ENCODE assay signal across 7 cellular contexts in genomic region chr3:14142567-14143270, GRCh38. TPM values are rescaled to one million over a fixed set of nuclear protein-coding genes. Genes with fewer than 3 reads are reported as not detected.
DNase-seq lines count a peak whose midpoint lies in the region; ATAC-seq and TF ChIP-seq lines count a peak whose summit lies in the region.

No MANE protein-coding gene starts in this region.

- ATAC-seq in left lung, result no peak
- ATAC-seq in GM21723 (IDR thresholded peaks at IDR 0.05; ENCODE audit: unreplicated experiment), result no peak

- TF ChIP-seq CTCF in left lung (IDR thresholded peaks at IDR 0.05), result no peak

- H3K4me1 ChIP-seq in left lung (peaks cover 25 to 41% of the 10 kb centered on the region in 2 donors), subcutaneous abdominal adipose tissue (ENCODE audit: control insufficient read depth in 5 of 5, insufficient read depth in 5 of 5, low read length in 5 of 5) (peaks cover 22 to 77% (median 68%) of the 10 kb centered on the region in 5 donors)

- peaks cover 0 to 76% of the 10 kb centered on the region in 2 donors for H3K36me3 ChIP-seq in left lung
- peaks cover 0 to 75% (median 60%) of the 10 kb centered on the region in 5 donors for H3K36me3 ChIP-seq in subcutaneous abdominal adipose tissue (ENCODE audit: control insufficient read depth in 5 of 5, insufficient read depth in 5 of 5, low read length in 5 of 5)

- H3K4me3 ChIP-seq in left lung, result no peak overlapping the region
- H3K4me3 ChIP-seq in subcutaneous abdominal adipose tissue (ENCODE audit: low read depth in 1 of 5, low read length in 5 of 5), result no peak overlapping the region

- H3K9ac ChIP-seq in subcutaneous abdominal adipose tissue (ENCODE audit: low read length in 5 of 5), result peak overlapping the region in 2 of 5 donors; percentile 31 to 48

- intact Hi-C loops in left lung (cut with DNase I), result no loop called here

- H3K27me3 ChIP-seq in left lung, result no peaks in the 10 kb centered on the region
- no peaks in the 10 kb centered on the region for H3K27me3 ChIP-seq in subcutaneous abdominal adipose tissue (ENCODE audit: control insufficient read depth in 5 of 5, insufficient read depth in 4 of 5, low read length in 5 of 5)

- H3K27ac ChIP-seq in left lung (peak overlapping the region; percentile 92 to 99), subcutaneous abdominal adipose tissue (ENCODE audit: low read depth, low read length) (peak overlapping the region; percentile 98)

- H3K9me3 ChIP-seq in left lung, result no peaks in the 10 kb centered on the region
- no peaks in the 10 kb centered on the region for H3K9me3 ChIP-seq in subcutaneous abdominal adipose tissue (ENCODE audit: control insufficient read depth in 5 of 5, low read length in 5 of 5)

- peak; percentile 17 for DNase-seq in RPMI7951 (ENCODE audit: low read depth)
- DNase-seq in activated gamma-delta T cell treated with anti-CD3 and anti-CD28 coated beads, Interleukin-2, amount 50 U/mL, for 16 hours (ENCODE audit: low read depth), result peak; percentile 45
- no peak for DNase-seq in left lung
- DNase-seq in middle frontal gyrus (ENCODE audit: extremely low spot score, low spot score), result no peak
- DNase-seq in HCEC 1CT, result no peak

RNA-seq across cellular contexts. Expression of gene TMEM43, which starts 17.9 kb away (rescaled TPM):
- 104 and 114 TPM in 2 replicates for total RNA-seq in RPMI7951 (2014; rRNA removed; shearing (Covaris generic))
- total RNA-seq in left lung, result 100 to 1,000 TPM in 1 of 2 donors, 10 to 100 TPM in 1; 82.3 to 104 TPM

RNA-seq across cellular contexts. Expression of gene CHCHD4, which starts 18.0 kb away (rescaled TPM):
- 19.7 and 21.1 TPM in 2 replicates for total RNA-seq in RPMI7951 (2014; rRNA removed; shearing (Covaris generic))
- total RNA-seq in left lung, result 10 to 100 TPM in 1 of 2 donors, 1 to 10 TPM in 1; 9.6 to 13.6 TPM

RNA-seq across cellular contexts. Expression of gene XPC, which starts 35.7 kb away (rescaled TPM):
- 19.6 and 21.2 TPM in 2 replicates for total RNA-seq in RPMI7951 (2014; rRNA removed; shearing (Covaris generic))
- total RNA-seq in left lung, result 10 to 100 TPM; 23.9 to 31.8 TPM

RNA-seq across cellular contexts. Expression of gene LSM3, which starts 35.9 kb away (rescaled TPM):
- total RNA-seq in RPMI7951 (2014; rRNA removed; shearing (Covaris generic)), result 40.7 and 42.8 TPM in 2 replicates
- total RNA-seq in left lung, result 10 to 100 TPM; 10.6 to 11.1 TPM

Comparison
In these comparisons a context has a peak if more than half of its experiments do, and no peak if none do; other contexts are left out.
1. DNase-seq: peak in RPMI7951 (single experiment) and activated gamma-delta T cell treated with anti-CD3 and anti-CD28 coated beads, Interleukin-2, amount 50 U/mL, for 16 hours (single experiment); none in left lung (0 of 2), middle frontal gyrus (single experiment) and HCEC 1CT (single experiment).